ENCODE assay signal across 13 cellular contexts in the genomic region with DNA sequence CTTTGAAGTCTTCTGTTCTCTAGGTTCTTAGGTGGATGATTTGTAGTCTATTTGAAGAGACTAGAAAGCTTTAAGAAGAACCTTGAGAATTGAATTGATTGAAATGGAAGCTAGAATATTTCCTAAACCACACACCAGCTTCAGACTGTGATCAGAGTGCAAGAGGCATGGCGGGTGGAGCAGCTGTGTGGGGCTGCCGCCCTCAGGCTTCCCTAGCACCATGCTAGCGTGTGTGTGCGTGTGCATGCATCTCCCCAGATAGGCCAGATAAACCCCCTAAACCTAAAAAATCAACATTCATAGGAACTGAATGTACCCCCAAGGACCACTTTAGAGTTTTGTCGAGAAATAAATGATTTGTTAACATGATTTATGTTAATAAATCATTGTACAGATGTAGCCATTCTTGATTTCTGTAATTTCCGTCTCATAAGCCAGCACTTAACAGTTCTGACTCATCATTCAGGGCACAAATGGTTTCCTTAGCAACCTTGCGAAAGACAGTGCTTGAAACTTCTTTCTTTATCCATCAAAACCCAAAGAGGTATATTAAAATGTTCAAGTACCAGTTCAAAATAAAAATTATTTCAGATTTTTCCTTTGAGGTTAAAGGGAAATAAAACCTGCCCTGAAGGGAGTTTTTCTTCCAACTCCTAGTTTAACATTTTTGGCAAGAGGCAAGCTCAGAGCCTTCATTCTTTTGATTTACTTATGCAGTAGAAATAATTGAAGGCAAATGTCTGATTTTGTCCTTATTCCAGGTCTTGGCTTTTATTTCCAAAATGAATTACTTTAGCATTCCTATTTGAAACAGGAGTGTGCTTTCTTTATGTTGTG.
A peak's percentile ranks its signal among the peaks of the same experiment; 100 is the strongest.
DNase-seq lines count a peak whose midpoint lies in the region; ATAC-seq, FAIRE-seq and TF ChIP-seq lines count a peak whose summit lies in the region.
"Had no signal": no experiment of that assay in that cellular context is flagged by ENCODE, and none has a peak within 500 bp of the region (broad histone marks: within the 10 kb centered on the region; RNA-seq: fewer than 3 reads in every experiment).

No MANE protein-coding gene starts in this region.

- TF ChIP-seq POLR2A in esophagus squamous epithelium (IDR thresholded peaks at IDR 0.05) = no peak

- H3K27ac Mint-ChIP-seq in HFFc6 (peak overlapping the region; percentile 94), astrocyte (ENCODE audit: unreplicated experiment) (peak overlapping the region; percentile 60)
- H3K27ac Mint-ChIP-seq: T-helper 1 cell treated with Interleukin-12 subunit alpha and Interleukin-12 subunit beta and Interleukin-4 antibody, amounts not matched to agents 30 μg/mL and 1 μg/mL, for 36 hours had no signal

- H2AFZ ChIP-seq in ACC112 (ENCODE audit: low read length, unreplicated experiment) (no peak overlapping the region), astrocyte (ENCODE audit: low read depth, low read length) (no peak overlapping the region)
- H2AFZ ChIP-seq: parathyroid adenoma had no signal

- H3K4me3 ChIP-seq in ACC112 (ENCODE audit: low read depth, low read length) (no peak overlapping the region), astrocyte (ENCODE audit: insufficient read depth, low read depth, low read length) (no peak overlapping the region), esophagus squamous epithelium (no peak overlapping the region)

- 45 to 48% methylated on average over 7 of the region's 7 CpGs for WGBS in esophagus squamous epithelium, 2 donors

- H3K79me2 ChIP-seq in ACC112 (ENCODE audit: control insufficient read depth, insufficient read depth, low read length, unreplicated experiment) (no peaks in the 10 kb centered on the region), astrocyte (ENCODE audit: insufficient read depth, low read length) (no peaks in the 10 kb centered on the region)
- H3K79me2 ChIP-seq: parathyroid adenoma had no signal

- peak; percentile 67 for FAIRE-seq in astrocyte (lab: Jason Lieb, UNC)
- FAIRE-seq: keratinocyte had no signal

- no peak for ATAC-seq in HG02642 (IDR thresholded peaks at IDR 0.05; ENCODE audit: poor library complexity, unreplicated experiment)

- H3K36me3 ChIP-seq in ACC112 (ENCODE audit: insufficient read depth, low read length) (no peaks in the 10 kb centered on the region; the same call in 1 of the 2 replicates), astrocyte (ENCODE audit: insufficient read depth, low read length) (peaks cover 27% of the 10 kb centered on the region), esophagus squamous epithelium (peaks cover 0 to 85% (median 2%) of the 10 kb centered on the region in 3 donors)

- DNase-seq in HFFc6 (peak; percentile 72), astrocyte (ENCODE audit: low read depth) (peak; percentile 77), head of caudate nucleus (peak in 38 of 42 donors; percentile 23 to 85 (median 56)), NCI-H187 (lab: John Stamatoyannopoulos, UW) (no peak), esophagus squamous epithelium (lab: John Stamatoyannopoulos, UW) (no peak)
- DNase-seq in activated CD4-positive, alpha-beta T cell treated with anti-CD3 and anti-CD28 coated beads, Interleukin-2, amount 50 U/mL, for 1 hour = no peak
- DNase-seq: activated T-cell treated with anti-CD3 and anti-CD28 coated beads, Interleukin-2, amount 50 U/mL, for 1 hour; NCI-H2029 had no signal

- TF ChIP-seq CTCF in HFFc6 (IDR thresholded peaks at IDR 0.05) (no peak), astrocyte (IDR thresholded peaks at IDR 0.05; ENCODE audit: insufficient read depth, low read depth, low read length) (no peak), esophagus squamous epithelium (IDR thresholded peaks at IDR 0.05) (no peak)

- peak overlapping the region; percentile 10 for H3K9ac ChIP-seq in astrocyte (ENCODE audit: low read length)
- H3K9ac ChIP-seq: parathyroid adenoma had no signal

- peaks cover 2% of the 10 kb centered on the region for H3K27me3 Mint-ChIP-seq in HFFc6 (ENCODE audit: insufficient read depth)
- H3K27me3 Mint-ChIP-seq in astrocyte (ENCODE audit: low read depth, unreplicated experiment) = no peaks in the 10 kb centered on the region

- no peaks in the 10 kb centered on the region for H3K9me3 Mint-ChIP-seq in HFFc6
- H3K9me3 Mint-ChIP-seq in astrocyte (ENCODE audit: unreplicated experiment) = no peaks in the 10 kb centered on the region
- H3K9me3 Mint-ChIP-seq: T-helper 1 cell treated with Interleukin-12 subunit alpha and Interleukin-12 subunit beta and Interleukin-4 antibody, amounts not matched to agents 30 μg/mL and 1 μg/mL, for 36 hours had no signal

- H3K4me3 Mint-ChIP-seq in HFFc6 = peak overlapping the region; percentile 6; the same call in 1 of the 2 replicates
- H3K4me3 Mint-ChIP-seq in astrocyte (ENCODE audit: unreplicated experiment) = no peak overlapping the region
- H3K4me3 Mint-ChIP-seq: T-helper 1 cell treated with Interleukin-12 subunit alpha and Interleukin-12 subunit beta and Interleukin-4 antibody, amounts not matched to agents 30 μg/mL and 1 μg/mL, for 36 hours had no signal

- H3K36me3 Mint-ChIP-seq in HFFc6 (ENCODE audit: low read depth) (peaks cover 39% of the 10 kb centered on the region), astrocyte (ENCODE audit: low read depth, unreplicated experiment) (peaks cover 23% of the 10 kb centered on the region)

- H3K9me3 ChIP-seq in astrocyte (ENCODE audit: insufficient read depth, low read depth, low read length) (no peaks in the 10 kb centered on the region), esophagus squamous epithelium (no peaks in the 10 kb centered on the region)

- intact Hi-C loops in head of caudate nucleus (cut with DNase I) (no loop called here), esophagus squamous epithelium (cut with DNase I) (no loop called here)

- H3K4me2 ChIP-seq in astrocyte (ENCODE audit: low read length) = no peak overlapping the region

- H3K27me3 ChIP-seq in ACC112 (ENCODE audit: insufficient read depth, low read length) = no peaks in the 10 kb centered on the region
- no peaks in the 10 kb centered on the region for H3K27me3 ChIP-seq in astrocyte (ENCODE audit: insufficient read depth, low read length)
- no peaks in the 10 kb centered on the region for H3K27me3 ChIP-seq in esophagus squamous epithelium

- H3K4me1 ChIP-seq in ACC112 (ENCODE audit: control insufficient read depth, insufficient read depth, low read length, unreplicated experiment) = peaks cover 21% of the 10 kb centered on the region
- peaks cover 12% of the 10 kb centered on the region for H3K4me1 ChIP-seq in astrocyte (ENCODE audit: insufficient read depth, low read length)
- H3K4me1 ChIP-seq in esophagus squamous epithelium = peaks cover 0 to 14% (median 5%) of the 10 kb centered on the region in 3 donors
- H3K4me1 ChIP-seq: parathyroid adenoma had no signal

- H3K4me1 Mint-ChIP-seq in HFFc6 (ENCODE audit: low read depth) (peaks cover 73% of the 10 kb centered on the region), astrocyte (ENCODE audit: low read depth, unreplicated experiment) (peaks cover 24% of the 10 kb centered on the region)

- peak overlapping the region; percentile 73 for H3K27ac ChIP-seq in ACC112 (ENCODE audit: low read depth, low read length)
- peak overlapping the region; percentile 12 for H3K27ac ChIP-seq in astrocyte (ENCODE audit: low read depth, low read length)
- H3K27ac ChIP-seq in esophagus squamous epithelium = no peak overlapping the region
- H3K27ac ChIP-seq: parathyroid adenoma had no signal

- no peaks in the 10 kb centered on the region for H4K20me1 ChIP-seq in astrocyte (ENCODE audit: insufficient read depth, low read length)

Comparison
In these comparisons a context has a peak if more than half of its experiments do, and no peak if none do; other contexts are left out.
1. H3K27ac ChIP-seq: peak in ACC112 (single experiment) and astrocyte (single experiment); none in esophagus squamous epithelium (0 of 4).
2. DNase-seq: peak in HFFc6 (single experiment), astrocyte (single experiment) and head of caudate nucleus (38 of 42); none in NCI-H187 (0 of 2), activated CD4-positive, alpha-beta T cell treated with anti-CD3 and anti-CD28 coated beads, Interleukin-2, amount 50 U/mL, for 1 hour (single experiment) and esophagus squamous epithelium (single experiment).